In genomic region chr7:87110778-87111177, GRCh38 we compare ENCODE assay signal across 20 cellular contexts. TPM values are rescaled to one million over a fixed set of nuclear protein-coding genes. Genes with fewer than 3 reads are reported as not detected.
DNase-seq lines count a peak whose midpoint lies in the region; ATAC-seq, FAIRE-seq and TF ChIP-seq lines count a peak whose summit lies in the region.
"Had no signal": no experiment of that assay in that cellular context is flagged by ENCODE, and none has a peak within 500 bp of the region (broad histone marks: within the 10 kb centered on the region; RNA-seq: fewer than 3 reads in every experiment).

No MANE protein-coding gene starts in this region.

- H3K4me3 ChIP-seq in endothelial cell of umbilical vein (replicated peaks in 1 of 3; ENCODE audit: insufficient read depth in 1 of 3, low read depth in 1 of 3, low read length in 3 of 3) (no peak overlapping the region), mucosa of descending colon (no peak overlapping the region), left ventricle myocardium inferior (no peak overlapping the region)
- H3K4me3 ChIP-seq: adrenal gland, dorsolateral prefrontal cortex, gastroesophageal sphincter had no signal

- H3K27me3 ChIP-seq in endothelial cell of umbilical vein (ENCODE audit: control insufficient read depth in 2 of 2, insufficient read depth in 2 of 2, low read length in 2 of 2) (peaks cover 6 to 12% of the 10 kb centered on the region in 2 experiments), left ventricle myocardium inferior (ENCODE audit: low read depth) (no peaks in the 10 kb centered on the region)
- H3K27me3 ChIP-seq: adrenal gland, dorsolateral prefrontal cortex, gastroesophageal sphincter had no signal

- H3K4me1 Mint-ChIP-seq in natural killer cell treated with Interleukin-12 subunit alpha and Interleukin-12 subunit beta and Interleukin-15 and Interleukin-18, amount 100 ng/mL, for 72 hours (ENCODE audit: low read depth in 2 of 2): no peaks in the 10 kb centered on the region
- H3K4me1 Mint-ChIP-seq in naive thymus-derived CD8-positive, alpha-beta T cell: no peaks in the 10 kb centered on the region
- H3K4me1 Mint-ChIP-seq: B cell had no signal

- no peaks in the 10 kb centered on the region for H3K9me1 ChIP-seq in endothelial cell of umbilical vein (replicated peaks; ENCODE audit: control insufficient read depth, extremely low read depth, insufficient read depth, low read length)

- H3K9me3 ChIP-seq in endothelial cell of umbilical vein (replicated peaks; ENCODE audit: control insufficient read depth, insufficient read depth, low read length) (no peaks in the 10 kb centered on the region), mucosa of descending colon (no peaks in the 10 kb centered on the region), left ventricle myocardium inferior (replicated peaks) (peaks cover 15% of the 10 kb centered on the region)
- H3K9me3 ChIP-seq: adrenal gland, gastroesophageal sphincter had no signal

- peak; percentile 8 for DNase-seq in EH (ENCODE audit: low read depth)
- DNase-seq in NCI-H460 (ENCODE audit: extremely low read depth, low read depth): peak; percentile 7
- DNase-seq in endothelial cell of umbilical vein (ENCODE audit: low read depth, low spot score): peak; percentile 54
- no peak for DNase-seq in mucosa of descending colon
- no peak for DNase-seq in GOT3 (lab: John Stamatoyannopoulos, UW)
- DNase-seq in natural killer cell treated with Interleukin-12 subunit alpha and Interleukin-12 subunit beta and Interleukin-15 and Interleukin-18, amount 100 ng/mL, for 72 hours (ENCODE audit: low spot score): no peak
- DNase-seq in left ventricle myocardium inferior: no peak
- no peak for DNase-seq in naive thymus-derived CD8-positive, alpha-beta T cell
- DNase-seq: activated CD4-positive, alpha-beta T cell treated with anti-CD3 and anti-CD28 coated beads, Interleukin-2, amount 50 U/mL, for 48 hours; dorsolateral prefrontal cortex; HFFc6; Kasumi-1; NCI-H1694 treated with DMSO at 0.1 percent for 48 hours; SHP77; stimulated activated CD4-positive, alpha-beta T cell treated with anti-CD3 and anti-CD28 coated beads, Interleukin-12 subunit alpha, Interleukin-12 subunit beta, amount 100 ng/mL, for 4 hours had no signal

- H3K4me3 Mint-ChIP-seq in natural killer cell treated with Interleukin-12 subunit alpha and Interleukin-12 subunit beta and Interleukin-15 and Interleukin-18, amount 100 ng/mL, for 72 hours: no peak overlapping the region
- no peak overlapping the region for H3K4me3 Mint-ChIP-seq in naive thymus-derived CD8-positive, alpha-beta T cell
- H3K4me3 Mint-ChIP-seq: activated T-helper 1 cell treated with anti-CD3 and anti-CD28 coated beads, Interleukin-12 subunit alpha, Interleukin-12 subunit beta, Interleukin-2, Interleukin-4 antibody, amounts not matched to agents 30 ng/mL and 10 ng/mL and 1 ng/mL, durations not matched to agents 14 hours and 24 hours and 36 hours; B cell; HFFc6; mesothelial cell of epicardium had no signal

- H3K4me1 ChIP-seq in endothelial cell of umbilical vein (ENCODE audit: control insufficient read depth, extremely low read depth, insufficient read depth, low read length) (no peaks in the 10 kb centered on the region), mucosa of descending colon (ENCODE audit: low read depth) (no peaks in the 10 kb centered on the region), left ventricle myocardium inferior (no peaks in the 10 kb centered on the region)
- H3K4me1 ChIP-seq: adrenal gland, gastroesophageal sphincter had no signal

- intact Hi-C loops in endothelial cell of umbilical vein (cut with micrococcal nuclease): no loop called here
- intact Hi-C loops in mucosa of descending colon (cut with DNase I, micrococcal nuclease): no loop called here
- intact Hi-C loops in left ventricle myocardium inferior (cut with micrococcal nuclease): no loop called here

- H3K9ac ChIP-seq in endothelial cell of umbilical vein (replicated peaks; ENCODE audit: extremely low read depth, insufficient read depth, low read length): no peak overlapping the region

- H3K27ac ChIP-seq in endothelial cell of umbilical vein (ENCODE audit: insufficient read depth, low read depth, low read length) (no peak overlapping the region), left ventricle myocardium inferior (replicated peaks) (no peak overlapping the region)
- H3K27ac ChIP-seq: adrenal gland, dorsolateral prefrontal cortex, gastroesophageal sphincter had no signal

- peaks cover 21 to 25% of the 10 kb centered on the region in 2 donors for H3K27me3 Mint-ChIP-seq in natural killer cell treated with Interleukin-12 subunit alpha and Interleukin-12 subunit beta and Interleukin-15 and Interleukin-18, amount 100 ng/mL, for 72 hours
- H3K27me3 Mint-ChIP-seq in naive thymus-derived CD8-positive, alpha-beta T cell: peaks cover 2 to 25% (median 15%) of the 10 kb centered on the region in 5 donors

- no peaks in the 10 kb centered on the region for H4K20me1 ChIP-seq in endothelial cell of umbilical vein (replicated peaks; ENCODE audit: control insufficient read depth, extremely low read depth, insufficient read depth, low read length)

- peak; percentile 77 for FAIRE-seq in endothelial cell of umbilical vein (lab: Jason Lieb, UNC)

- no peaks in the 10 kb centered on the region for H3K36me3 ChIP-seq in endothelial cell of umbilical vein (ENCODE audit: control insufficient read depth in 2 of 2, extremely low read depth in 1 of 2, insufficient read depth in 2 of 2, low read length in 2 of 2)
- H3K36me3 ChIP-seq in mucosa of descending colon (ENCODE audit: low read depth): no peaks in the 10 kb centered on the region
- H3K36me3 ChIP-seq in left ventricle myocardium inferior: no peaks in the 10 kb centered on the region
- H3K36me3 ChIP-seq: adrenal gland, gastroesophageal sphincter had no signal

- peaks cover 6% of the 10 kb centered on the region for H3K36me3 Mint-ChIP-seq in natural killer cell treated with Interleukin-12 subunit alpha and Interleukin-12 subunit beta and Interleukin-15 and Interleukin-18, amount 100 ng/mL, for 72 hours
- H3K36me3 Mint-ChIP-seq in naive thymus-derived CD8-positive, alpha-beta T cell: peaks cover 0 to 13% (median under 1%) of the 10 kb centered on the region in 3 donors

- POLR2A ChIA-PET in endothelial cell of umbilical vein (lab: Charles Lee): no interaction called here
- POLR2A ChIA-PET in naive thymus-derived CD8-positive, alpha-beta T cell (lab: Charles Lee): no interaction called here

- CTCF ChIA-PET in endothelial cell of umbilical vein (lab: Charles Lee): interaction anchor here (1.2 kb wide), 1 partner anchor 38 kb away, joined by 8 read pairs; no protein-coding TSS in a partner anchor

- H3K27ac Mint-ChIP-seq in natural killer cell treated with Interleukin-12 subunit alpha and Interleukin-12 subunit beta and Interleukin-15 and Interleukin-18, amount 100 ng/mL, for 72 hours: no peak overlapping the region
- no peak overlapping the region for H3K27ac Mint-ChIP-seq in naive thymus-derived CD8-positive, alpha-beta T cell
- H3K27ac Mint-ChIP-seq: activated T-helper 1 cell treated with anti-CD3 and anti-CD28 coated beads, Interleukin-12 subunit alpha, Interleukin-12 subunit beta, Interleukin-2, Interleukin-4 antibody, amounts not matched to agents 30 ng/mL and 10 ng/mL and 1 ng/mL, durations not matched to agents 14 hours and 24 hours and 36 hours; B cell; HFFc6; mesothelial cell of epicardium had no signal

- H3K4me2 ChIP-seq in endothelial cell of umbilical vein (ENCODE audit: insufficient read depth, low read length): no peak overlapping the region

- BruUV-seq in endothelial cell of umbilical vein (replicated peaks; lab: Mats Ljungman, UMichigan): no TSS peak

- TF ChIP-seq POLR2A in endothelial cell of umbilical vein (IDR thresholded peaks at IDR 0.05; ENCODE audit: low read depth, low read length): no peak

- H3K9me3 Mint-ChIP-seq in natural killer cell treated with Interleukin-12 subunit alpha and Interleukin-12 subunit beta and Interleukin-15 and Interleukin-18, amount 100 ng/mL, for 72 hours: no peaks in the 10 kb centered on the region
- peaks cover 0 to 17% (median 3%) of the 10 kb centered on the region in 9 donors for H3K9me3 Mint-ChIP-seq in naive thymus-derived CD8-positive, alpha-beta T cell
- H3K9me3 Mint-ChIP-seq: activated T-helper 1 cell treated with anti-CD3 and anti-CD28 coated beads, Interleukin-12 subunit alpha, Interleukin-12 subunit beta, Interleukin-2, Interleukin-4 antibody, amounts not matched to agents 30 ng/mL and 10 ng/mL and 1 ng/mL, durations not matched to agents 14 hours and 24 hours and 36 hours; HFFc6 had no signal

- dilution Hi-C loops in endothelial cell of umbilical vein (cut with MboI; ENCODE audit: extremely low pct_ligation_motif_present, low sequenced_read_pairs): no loop called here

- peak; percentile 61 for ATAC-seq in mucosa of descending colon
- ATAC-seq in natural killer cell treated with Interleukin-12 subunit alpha and Interleukin-12 subunit beta and Interleukin-15 and Interleukin-18, amount 100 ng/mL, for 72 hours: no peak
- no peak for ATAC-seq in naive thymus-derived CD8-positive, alpha-beta T cell
- ATAC-seq: gastroesophageal sphincter had no signal

- TF ChIP-seq CTCF in endothelial cell of umbilical vein (IDR thresholded peaks at IDR 0.05; ENCODE audit: extremely low read depth in 1 of 2, insufficient read depth in 1 of 2, low read depth in 1 of 2, low read length in 2 of 2) (no peak), mucosa of descending colon (IDR thresholded peaks at IDR 0.05) (no peak), left ventricle myocardium inferior (IDR thresholded peaks at IDR 0.05; ENCODE audit: borderline replicate concordance) (no peak)

- H2AFZ ChIP-seq in endothelial cell of umbilical vein (ENCODE audit: low read depth, low read length): no peak overlapping the region

- H3K79me2 ChIP-seq in endothelial cell of umbilical vein (ENCODE audit: control insufficient read depth, insufficient read depth, low read length): no peaks in the 10 kb centered on the region

RNA-seq across cellular contexts. Expression of gene DMTF1, which starts 41.5 kb away (rescaled TPM):
- 75.8 and 97.0 TPM in 2 replicates for total RNA-seq in NCI-H460 (2014; rRNA removed; shearing (Covaris generic))
- 160 and 184 TPM in 2 replicates for polyA plus RNA-seq in NCI-H460 (2014; cell fraction: nucleus; rRNA removed)
- total RNA-seq in endothelial cell of umbilical vein (86.9 and 100.0 TPM in 2 replicates), mucosa of descending colon (10 to 100 TPM; 48.4 to 94.5 (median 91.9) TPM), left ventricle myocardium inferior (19.4 TPM)
- polyA plus RNA-seq in endothelial cell of umbilical vein: 78.5 and 92.9 TPM in 2 replicates
- 25.9 and 31.2 TPM in 2 replicates for polyA plus RNA-seq in endothelial cell of umbilical vein (2011; cell fraction: cytosol; rRNA removed)
- 734 and 788 TPM in 2 replicates for polyA plus RNA-seq in endothelial cell of umbilical vein (2011; cell fraction: nucleus; rRNA removed)
- 42.6 and 52.5 TPM in 2 replicates for polyA plus RNA-seq in endothelial cell of umbilical vein (2012)
- polyA minus RNA-seq in endothelial cell of umbilical vein: 154 and 163 TPM in 2 replicates
- polyA minus RNA-seq in endothelial cell of umbilical vein (2011; cell fraction: cytosol; rRNA and poly(A)+ RNA removed): 20.6 TPM
- 365 and 482 TPM in 2 replicates for polyA minus RNA-seq in endothelial cell of umbilical vein (2011; cell fraction: nucleus; rRNA and poly(A)+ RNA removed)
- total RNA-seq in natural killer cell treated with Interleukin-12 subunit alpha and Interleukin-12 subunit beta and Interleukin-15 and Interleukin-18, amount 100 ng/mL, for 72 hours: 100 to 1,000 TPM; 144 to 166 TPM
- total RNA-seq in naive thymus-derived CD8-positive, alpha-beta T cell: 100 to 1,000 TPM; 175 to 181 TPM
- 10 to 100 TPM; 22.2 to 33.5 (median 23.2) TPM for polyA plus RNA-seq in naive thymus-derived CD8-positive, alpha-beta T cell

RNA-seq across cellular contexts. Expression of gene ELAPOR2, which starts 51.3 kb away (rescaled TPM):
- total RNA-seq in NCI-H460 (2014; rRNA removed; shearing (Covaris generic)): 0.59 and 2.4 TPM in 2 replicates
- polyA plus RNA-seq in NCI-H460 (2014; cell fraction: nucleus; rRNA removed): 0.03 and 0.06 TPM in 2 replicates
- total RNA-seq in endothelial cell of umbilical vein (43.8 and 63.5 TPM in 2 replicates), mucosa of descending colon (10 to 100 TPM in 2 of 3 donors, 1 to 10 TPM in 1; 8.0 to 22.4 (median 17.8) TPM), left ventricle myocardium inferior (3.9 TPM)
- polyA plus RNA-seq in endothelial cell of umbilical vein: 35.6 and 38.2 TPM in 2 replicates
- polyA plus RNA-seq in endothelial cell of umbilical vein (2011; cell fraction: cytosol; rRNA removed): 30.4 and 31.1 TPM in 2 replicates
- 64.1 and 68.5 TPM in 2 replicates for polyA plus RNA-seq in endothelial cell of umbilical vein (2011; cell fraction: nucleus; rRNA removed)
- polyA plus RNA-seq in endothelial cell of umbilical vein (2012): 51.8 and 69.0 TPM in 2 replicates
- 150 and 172 TPM in 2 replicates for polyA minus RNA-seq in endothelial cell of umbilical vein
- 11.7 TPM for polyA minus RNA-seq in endothelial cell of umbilical vein (2011; cell fraction: cytosol; rRNA and poly(A)+ RNA removed)
- polyA minus RNA-seq in endothelial cell of umbilical vein (2011; cell fraction: nucleus; rRNA and poly(A)+ RNA removed): 118 and 135 TPM in 2 replicates
- total RNA-seq in natural killer cell treated with Interleukin-12 subunit alpha and Interleukin-12 subunit beta and Interleukin-15 and Interleukin-18, amount 100 ng/mL, for 72 hours: 1 to 10 TPM in 1 of 2 donors, under 1 TPM in 1; 0.56 to 1.0 TPM
- total RNA-seq in naive thymus-derived CD8-positive, alpha-beta T cell: 1 to 10 TPM; 8.1 to 8.6 TPM
- polyA plus RNA-seq in naive thymus-derived CD8-positive, alpha-beta T cell: 1 to 10 TPM in 2 of 3 donors, under 1 TPM in 1; 0.96 to 6.5 (median 4.6) TPM

Comparison
In these comparisons a context has a peak if more than half of its experiments do, and no peak if none do; other contexts are left out.
1. DNase-seq: peak in EH (single experiment), NCI-H460 (single experiment) and endothelial cell of umbilical vein (single experiment); none in mucosa of descending colon (0 of 3), GOT3 (single experiment), natural killer cell treated with Interleukin-12 subunit alpha and Interleukin-12 subunit beta and Interleukin-15 and Interleukin-18, amount 100 ng/mL, for 72 hours (single experiment), left ventricle myocardium inferior (single experiment) and naive thymus-derived CD8-positive, alpha-beta T cell (0 of 10).